Comparison of ENCODE assay signal across 1 cellular context in genomic region chr11:57482782-57483569, GRCh38.
TF ChIP-seq lines count a peak whose summit lies in the region.

No MANE protein-coding gene starts in this region.

TF ChIP-seq in WTC11, 78 proteins besides CTCF, POLR2A, EP300 and RAD21 (continued from another document):
- no peak for TF ChIP-seq STAT6 (CRISPR knock-in tag; conservative IDR thresholded peaks at IDR 0.05; ENCODE audit: low read depth)
- TF ChIP-seq, protein P1, sequence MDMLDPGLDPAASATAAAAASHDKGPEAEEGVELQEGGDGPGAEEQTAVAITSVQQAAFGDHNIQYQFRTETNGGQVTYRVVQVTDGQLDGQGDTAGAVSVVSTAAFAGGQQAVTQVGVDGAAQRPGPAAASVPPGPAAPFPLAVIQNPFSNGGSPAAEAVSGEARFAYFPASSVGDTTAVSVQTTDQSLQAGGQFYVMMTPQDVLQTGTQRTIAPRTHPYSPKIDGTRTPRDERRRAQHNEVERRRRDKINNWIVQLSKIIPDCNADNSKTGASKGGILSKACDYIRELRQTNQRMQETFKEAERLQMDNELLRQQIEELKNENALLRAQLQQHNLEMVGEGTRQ (CRISPR knock-in tag; IDR thresholded peaks at IDR 0.05) = peak; percentile 77
- TF ChIP-seq ZNF317 (CRISPR knock-in tag; IDR thresholded peaks at IDR 0.05; ENCODE audit: borderline replicate concordance, low read depth) = no peak
- TF ChIP-seq CREM (CRISPR knock-in tag; IDR thresholded peaks at IDR 0.05) = no peak
- TF ChIP-seq FOXK1 (CRISPR knock-in tag; IDR thresholded peaks at IDR 0.05) = 0 out of 2 replicates have a peak, but pooled peaks have one; percentile 53
- peak; percentile 61; the same call in 1 of the 2 replicates for TF ChIP-seq ZNF121 (CRISPR knock-in tag; IDR thresholded peaks at IDR 0.05)
- TF ChIP-seq, protein P2, sequence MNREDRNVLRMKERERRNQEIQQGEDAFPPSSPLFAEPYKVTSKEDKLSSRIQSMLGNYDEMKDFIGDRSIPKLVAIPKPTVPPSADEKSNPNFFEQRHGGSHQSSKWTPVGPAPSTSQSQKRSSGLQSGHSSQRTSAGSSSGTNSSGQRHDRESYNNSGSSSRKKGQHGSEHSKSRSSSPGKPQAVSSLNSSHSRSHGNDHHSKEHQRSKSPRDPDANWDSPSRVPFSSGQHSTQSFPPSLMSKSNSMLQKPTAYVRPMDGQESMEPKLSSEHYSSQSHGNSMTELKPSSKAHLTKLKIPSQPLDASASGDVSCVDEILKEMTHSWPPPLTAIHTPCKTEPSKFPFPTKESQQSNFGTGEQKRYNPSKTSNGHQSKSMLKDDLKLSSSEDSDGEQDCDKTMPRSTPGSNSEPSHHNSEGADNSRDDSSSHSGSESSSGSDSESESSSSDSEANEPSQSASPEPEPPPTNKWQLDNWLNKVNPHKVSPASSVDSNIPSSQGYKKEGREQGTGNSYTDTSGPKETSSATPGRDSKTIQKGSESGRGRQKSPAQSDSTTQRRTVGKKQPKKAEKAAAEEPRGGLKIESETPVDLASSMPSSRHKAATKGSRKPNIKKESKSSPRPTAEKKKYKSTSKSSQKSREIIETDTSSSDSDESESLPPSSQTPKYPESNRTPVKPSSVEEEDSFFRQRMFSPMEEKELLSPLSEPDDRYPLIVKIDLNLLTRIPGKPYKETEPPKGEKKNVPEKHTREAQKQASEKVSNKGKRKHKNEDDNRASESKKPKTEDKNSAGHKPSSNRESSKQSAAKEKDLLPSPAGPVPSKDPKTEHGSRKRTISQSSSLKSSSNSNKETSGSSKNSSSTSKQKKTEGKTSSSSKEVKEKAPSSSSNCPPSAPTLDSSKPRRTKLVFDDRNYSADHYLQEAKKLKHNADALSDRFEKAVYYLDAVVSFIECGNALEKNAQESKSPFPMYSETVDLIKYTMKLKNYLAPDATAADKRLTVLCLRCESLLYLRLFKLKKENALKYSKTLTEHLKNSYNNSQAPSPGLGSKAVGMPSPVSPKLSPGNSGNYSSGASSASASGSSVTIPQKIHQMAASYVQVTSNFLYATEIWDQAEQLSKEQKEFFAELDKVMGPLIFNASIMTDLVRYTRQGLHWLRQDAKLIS (CRISPR knock-in tag; IDR thresholded peaks at IDR 0.05; ENCODE audit: borderline replicate concordance) = 0 out of 2 replicates have a peak, but pooled peaks have one; percentile 79
- peak; percentile 61; the same call in 1 of the 2 replicates for TF ChIP-seq FOXP4 (CRISPR knock-in tag; IDR thresholded peaks at IDR 0.05)
- no peak for TF ChIP-seq ATF6 (CRISPR knock-in tag; IDR thresholded peaks at IDR 0.05)
- TF ChIP-seq SOX15 (CRISPR knock-in tag; IDR thresholded peaks at IDR 0.05) = no peak
- no peak for TF ChIP-seq NFATC4 (CRISPR knock-in tag; IDR thresholded peaks at IDR 0.05)
- TF ChIP-seq, protein P3, sequence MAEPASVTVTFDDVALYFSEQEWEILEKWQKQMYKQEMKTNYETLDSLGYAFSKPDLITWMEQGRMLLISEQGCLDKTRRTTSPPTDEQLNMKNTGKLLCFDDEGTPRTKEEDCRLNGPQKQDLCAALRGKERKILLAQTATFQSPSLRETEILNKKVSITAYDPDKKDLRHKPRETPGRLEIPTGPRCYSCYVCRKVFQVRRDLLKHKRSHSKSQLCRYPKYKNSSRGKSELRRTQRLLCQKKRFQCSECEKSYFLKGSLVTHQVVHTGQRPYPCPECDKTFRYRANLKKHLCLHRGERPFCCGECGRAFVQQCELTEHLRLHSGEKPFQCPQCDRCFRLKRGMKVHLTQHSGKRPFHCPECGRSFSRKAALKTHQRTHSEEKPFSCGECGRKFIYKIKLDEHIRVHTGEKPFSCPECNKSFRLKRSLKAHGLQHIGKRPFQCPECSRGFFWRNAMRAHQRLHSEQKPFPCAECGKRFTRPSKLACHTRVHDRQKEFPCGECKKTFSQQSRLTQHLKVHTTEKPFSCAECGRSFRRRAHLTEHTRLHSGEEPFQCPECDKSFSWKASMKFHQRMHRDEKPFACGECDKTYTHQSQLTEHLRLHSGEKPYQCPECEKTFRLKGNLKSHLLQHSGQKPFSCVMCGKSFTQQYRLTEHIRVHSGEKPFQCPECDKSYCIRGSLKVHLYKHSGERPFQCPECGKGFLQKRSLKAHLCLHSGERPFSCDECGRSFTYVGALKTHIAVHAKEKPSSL (CRISPR knock-in tag; conservative IDR thresholded peaks at IDR 0.05) = no peak
- no peak for TF ChIP-seq JAZF1 (CRISPR knock-in tag; IDR thresholded peaks at IDR 0.05)
- no peak for TF ChIP-seq RELA (CRISPR knock-in tag; IDR thresholded peaks at IDR 0.05; ENCODE audit: borderline replicate concordance)
- peak; percentile 61; the same call in 1 of the 2 replicates for TF ChIP-seq FOXP1 (CRISPR knock-in tag; IDR thresholded peaks at IDR 0.05; ENCODE audit: borderline replicate concordance)
- no peak for TF ChIP-seq IRF1 (CRISPR knock-in tag; IDR thresholded peaks at IDR 0.05)
- 0 out of 2 replicates have a peak, but pooled peaks have one; percentile 52 for TF ChIP-seq CREB1 (CRISPR knock-in tag; IDR thresholded peaks at IDR 0.05)
- TF ChIP-seq PREB (CRISPR knock-in tag; IDR thresholded peaks at IDR 0.05; ENCODE audit: borderline replicate concordance) = no peak
- TF ChIP-seq, protein P4, sequence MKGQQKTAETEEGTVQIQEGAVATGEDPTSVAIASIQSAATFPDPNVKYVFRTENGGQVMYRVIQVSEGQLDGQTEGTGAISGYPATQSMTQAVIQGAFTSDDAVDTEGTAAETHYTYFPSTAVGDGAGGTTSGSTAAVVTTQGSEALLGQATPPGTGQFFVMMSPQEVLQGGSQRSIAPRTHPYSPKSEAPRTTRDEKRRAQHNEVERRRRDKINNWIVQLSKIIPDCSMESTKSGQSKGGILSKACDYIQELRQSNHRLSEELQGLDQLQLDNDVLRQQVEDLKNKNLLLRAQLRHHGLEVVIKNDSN (CRISPR knock-in tag; IDR thresholded peaks at IDR 0.05) = peak; percentile 74; the same call in 1 of the 2 replicates
- peak; percentile 42; the same call in 1 of the 2 replicates for TF ChIP-seq TEAD4 (CRISPR knock-in tag; IDR thresholded peaks at IDR 0.05)
- TF ChIP-seq ZNF396 (CRISPR knock-in tag; IDR thresholded peaks at IDR 0.05; ENCODE audit: borderline replicate concordance) = no peak
